17 cellular contexts compared by ENCODE assay signal in genomic region chr9:125447202-125447802, GRCh38.
DNase-seq lines count a peak whose midpoint lies in the region; ATAC-seq and TF ChIP-seq lines count a peak whose summit lies in the region.
"Had no signal": no experiment of that assay in that cellular context is flagged by ENCODE, and none has a peak within 500 bp of the region (broad histone marks: within the 10 kb centered on the region; RNA-seq: fewer than 3 reads in every experiment).

No MANE protein-coding gene starts in this region.

- H3K4me1 Mint-ChIP-seq in nephron, result peaks cover 41% of the 10 kb centered on the region

- DNase-seq in SJCRH30 (peak in 1 of 2 experiments; percentile 69), LoVo (ENCODE audit: low spot score) (no peak), caudate nucleus (lab: John Stamatoyannopoulos, UW) (no peak), dedifferentiated amniotic fluid mesenchymal stem cell (ENCODE audit: extremely low spot score) (no peak)
- DNase-seq: activated CD4-positive, alpha-beta memory T cell treated with anti-CD3 and anti-CD28 coated beads for 36 hours; brain microvascular endothelial cell; dermis blood vessel endothelial cell; gastrocnemius medialis; NCI-H1694; ovary; RPMI8226; stimulated activated CD4-positive, alpha-beta T cell treated with anti-CD3 and anti-CD28 coated beads, Interleukin-2, amount 100 ng/mL, for 24 hours had no signal

- no peaks in the 10 kb centered on the region for H3K9me3 Mint-ChIP-seq in nephron
- H3K9me3 Mint-ChIP-seq: activated CD4-positive, alpha-beta memory T cell treated with anti-CD3 and anti-CD28 coated beads for 36 hours; mesothelial cell of epicardium had no signal

- peaks cover 28% of the 10 kb centered on the region for H3K36me3 Mint-ChIP-seq in nephron (ENCODE audit: low read depth)

- no peak overlapping the region for H3K4me3 Mint-ChIP-seq in nephron
- H3K4me3 Mint-ChIP-seq: activated CD4-positive, alpha-beta memory T cell treated with anti-CD3 and anti-CD28 coated beads for 36 hours; mesothelial cell of epicardium had no signal

- ATAC-seq in GM21825 (IDR thresholded peaks at IDR 0.05; ENCODE audit: unreplicated experiment), result peak; percentile 8
- no peak for ATAC-seq in HG02970 (IDR thresholded peaks at IDR 0.05; ENCODE audit: low FRiP score, unreplicated experiment)
- ATAC-seq: gastrocnemius medialis had no signal

- peaks cover 17 to 80% (median 64%) of the 10 kb centered on the region in 11 experiments; a peak in 21 of 22 replicates for H4K20me1 ChIP-seq in BLaER1 treated with 17β-estradiol and CSF1 and Interleukin-3, amounts not matched to agents 10 nM and 100 nM

- H3K4me2 ChIP-seq in BLaER1 treated with 17β-estradiol and CSF1 and Interleukin-3, amounts not matched to agents 10 nM and 100 nM, result peak overlapping the region; percentile 66 to 98 (median 88)

- H3K9me3 ChIP-seq in BLaER1 treated with 17β-estradiol and CSF1 and Interleukin-3, amounts not matched to agents 10 nM and 100 nM (replicated peaks in 1 of 11), result no peaks in the 10 kb centered on the region
- no peaks in the 10 kb centered on the region for H3K9me3 ChIP-seq in SJCRH30 (replicated peaks)
- H3K9me3 ChIP-seq: gastrocnemius medialis, ovary had no signal

- H3K4me3 ChIP-seq in BLaER1 treated with 17β-estradiol and CSF1 and Interleukin-3, amounts not matched to agents 10 nM and 100 nM, result peak overlapping the region in 4 of 10 experiments; percentile 9 to 32 (median 16); a peak in 5 of 20 replicates
- peak overlapping the region; percentile 33 for H3K4me3 ChIP-seq in SJCRH30
- H3K4me3 ChIP-seq: gastrocnemius medialis, ovary had no signal

- H3K27me3 ChIP-seq in BLaER1 treated with 17β-estradiol and CSF1 and Interleukin-3, amounts not matched to agents 10 nM and 100 nM, result peaks cover 0 to 34% (median 25%) of the 10 kb centered on the region in 11 experiments; a peak in 15 of 22 replicates
- H3K27me3 ChIP-seq in SJCRH30, result no peaks in the 10 kb centered on the region
- H3K27me3 ChIP-seq: brain microvascular endothelial cell, gastrocnemius medialis, ovary had no signal

- H3K9ac ChIP-seq in BLaER1 treated with 17β-estradiol and CSF1 and Interleukin-3, amounts not matched to agents 10 nM and 100 nM, result peak overlapping the region in 9 of 11 experiments; percentile 2 to 56 (median 36); a peak in 10 of 22 replicates

- peak overlapping the region; percentile 65 to 85 (median 79) for H3K27ac Mint-ChIP-seq in nephron
- H3K27ac Mint-ChIP-seq: activated CD4-positive, alpha-beta memory T cell treated with anti-CD3 and anti-CD28 coated beads for 36 hours; mesothelial cell of epicardium had no signal

- H3K4me1 ChIP-seq in BLaER1 treated with 17β-estradiol and CSF1 and Interleukin-3, amounts not matched to agents 10 nM and 100 nM, result peaks cover 18 to 48% (median 36%) of the 10 kb centered on the region in 10 experiments
- peaks cover 25% of the 10 kb centered on the region for H3K4me1 ChIP-seq in SJCRH30
- H3K4me1 ChIP-seq: gastrocnemius medialis had no signal

- H3K27me3 Mint-ChIP-seq in nephron (ENCODE audit: low read depth), result no peaks in the 10 kb centered on the region
- H3K27me3 Mint-ChIP-seq: activated CD4-positive, alpha-beta memory T cell treated with anti-CD3 and anti-CD28 coated beads for 36 hours had no signal

- peaks cover 13 to 46% (median 29%) of the 10 kb centered on the region in 11 experiments for H3K36me3 ChIP-seq in BLaER1 treated with 17β-estradiol and CSF1 and Interleukin-3, amounts not matched to agents 10 nM and 100 nM
- no peaks in the 10 kb centered on the region; the same call in 1 of the 2 replicates for H3K36me3 ChIP-seq in SJCRH30
- H3K36me3 ChIP-seq: ovary had no signal

- peak overlapping the region in 6 of 11 experiments; percentile 1 to 46 (median 23); a peak in 9 of 22 replicates for H3K27ac ChIP-seq in BLaER1 treated with 17β-estradiol and CSF1 and Interleukin-3, amounts not matched to agents 10 nM and 100 nM
- H3K27ac ChIP-seq in SJCRH30 (peak overlapping the region; percentile 89), caudate nucleus (ENCODE audit: low read depth, low read length) (no peak overlapping the region)
- H3K27ac ChIP-seq: brain microvascular endothelial cell, gastrocnemius medialis, ovary had no signal

- no peak for TF ChIP-seq CTCF in nephron (IDR thresholded peaks at IDR 0.05; ENCODE audit: unreplicated experiment in 3 of 3)
